In genomic region chr14:95269493-95269892, GRCh38 we compare ENCODE assay signal across 23 cellular contexts. TPM values are rescaled to one million over a fixed set of nuclear protein-coding genes. Genes with fewer than 3 reads are reported as not detected.
DNase-seq lines count a peak whose midpoint lies in the region; ATAC-seq, FAIRE-seq and TF ChIP-seq lines count a peak whose summit lies in the region.
"Had no signal": no experiment of that assay in that cellular context is flagged by ENCODE, and none has a peak within 500 bp of the region (broad histone marks: within the 10 kb centered on the region; RNA-seq: fewer than 3 reads in every experiment).

No MANE protein-coding gene starts in this region.

- H4K5ac ChIP-seq in H1 (ENCODE audit: insufficient read length, low read depth, low read length) = no peak overlapping the region

- H3K9me3 ChIP-seq in BLaER1 = peaks cover 3% of the 10 kb centered on the region; the same call in 1 of the 2 replicates
- no peaks in the 10 kb centered on the region for H3K9me3 ChIP-seq in Karpas-422 (ENCODE audit: low read length)
- H3K9me3 ChIP-seq in H1 (ENCODE audit: insufficient read depth in 2 of 2, low read depth in 1 of 2, low read length in 1 of 2) = no peaks in the 10 kb centered on the region
- H3K9me3 ChIP-seq in neuronal stem cell (replicated peaks in 1 of 2; ENCODE audit: control insufficient read depth in 2 of 2, insufficient read depth in 1 of 2, low read depth in 1 of 2, low read length in 2 of 2) = no peaks in the 10 kb centered on the region
- no peaks in the 10 kb centered on the region for H3K9me3 ChIP-seq in effector memory CD4-positive, alpha-beta T cell (ENCODE audit: control insufficient read depth, low read length)
- H3K9me3 ChIP-seq: HAP-1 had no signal

- H3K9ac ChIP-seq in BLaER1 = no peak overlapping the region
- H3K9ac ChIP-seq in Karpas-422 (ENCODE audit: low read length) = peak overlapping the region; percentile 45
- H3K9ac ChIP-seq in H1 (replicated peaks in 1 of 4; ENCODE audit: extremely low read depth in 1 of 4, low read depth in 3 of 4, low read length in 3 of 4) = no peak overlapping the region
- H3K9ac ChIP-seq in neuronal stem cell (ENCODE audit: low read depth, low read length, poor library complexity) = no peak overlapping the region
- H3K9ac ChIP-seq: KMS-11 had no signal

- no peak overlapping the region for H2BK20ac ChIP-seq in H1 (ENCODE audit: low read length)

- H2AFZ ChIP-seq in Karpas-422 (ENCODE audit: low read length) = peak overlapping the region; percentile 5; the same call in 1 of the 2 replicates
- H2AFZ ChIP-seq in H1 (ENCODE audit: low read length) = no peak overlapping the region
- H2AFZ ChIP-seq in neuronal stem cell (ENCODE audit: low read length) = no peak overlapping the region

- CTCF ChIA-PET in H1 (lab: Charles Lee; ENCODE audit: partially characterized antibody) = interaction anchor here (0.6 to 1.4 kb wide), 3 partner anchors 87 to 131 kb away, joined by 3 to 5 read pairs (median 3); no protein-coding TSS in a partner anchor

- H3K14ac ChIP-seq in H1 (ENCODE audit: insufficient read length) (no peak overlapping the region), neuronal stem cell (ENCODE audit: low read length) (no peak overlapping the region)

- H3K18ac ChIP-seq in H1 (ENCODE audit: extremely low read depth, low read length) (no peak overlapping the region), neuronal stem cell (ENCODE audit: low read length) (peak overlapping the region; percentile 35)

- H3K4me3 ChIP-seq in BLaER1 (no peak overlapping the region), Karpas-422 (ENCODE audit: low read length) (peak overlapping the region; percentile 2; the same call in 1 of the 2 replicates), H1 (ENCODE audit: extremely low read depth in 1 of 4, insufficient read depth in 2 of 4, low read depth in 3 of 4, low read length in 4 of 4) (no peak overlapping the region), neuronal stem cell (ENCODE audit: low read length in 2 of 2) (no peak overlapping the region)
- H3K4me3 ChIP-seq in effector memory CD4-positive, alpha-beta T cell (ENCODE audit: insufficient read depth, low read depth, low read length, poor library complexity, severe bottlenecking) = no peak overlapping the region
- H3K4me3 ChIP-seq: A549, HAP-1, SK-N-MC had no signal

- H2BK5ac ChIP-seq in H1 (ENCODE audit: low read depth, low read length) = no peak overlapping the region
- peak overlapping the region; percentile 55 for H2BK5ac ChIP-seq in neuronal stem cell (ENCODE audit: low read length)

- no peak for TF ChIP-seq CTCF in H1 (IDR thresholded peaks at IDR 0.05; ENCODE audit: control extremely low read depth in 1 of 3, insufficient read depth in 1 of 3, low read depth in 1 of 3, low read length in 3 of 3)

- H3K4me2 ChIP-seq in BLaER1 (0 out of 2 replicates have a peak overlapping the region, but pooled peaks have one; percentile 33), Karpas-422 (ENCODE audit: low read depth, low read length, poor library complexity, severe bottlenecking) (peak overlapping the region; percentile 54), H1 (ENCODE audit: insufficient read depth in 1 of 2, low read depth in 2 of 2, low read length in 2 of 2) (no peak overlapping the region), neuronal stem cell (ENCODE audit: insufficient read depth, low read length, poor library complexity, severe bottlenecking) (no peak overlapping the region)
- H3K4me2 ChIP-seq: A549, KMS-11 had no signal

- no peak for TF ChIP-seq POLR2A in H1 (IDR thresholded peaks at IDR 0.05; ENCODE audit: control extremely low read depth in 1 of 2, low read depth in 2 of 2, low read length in 2 of 2)

- H3K4ac ChIP-seq in H1 (replicated peaks; ENCODE audit: insufficient read length, low read depth, low read length) (no peak overlapping the region), neuronal stem cell (ENCODE audit: low read length) (no peak overlapping the region)

- no peaks in the 10 kb centered on the region for H3K23me2 ChIP-seq in H1 (ENCODE audit: low read depth, low read length)

- no peak for ATAC-seq in HG03460 (IDR thresholded peaks at IDR 0.05; ENCODE audit: unreplicated experiment)
- ATAC-seq: A549 had no signal

- H3K9me2 ChIP-seq in Karpas-422 (replicated peaks; ENCODE audit: insufficient read depth, low read length) = no peaks in the 10 kb centered on the region

- H3K27ac ChIP-seq in BLaER1 = no peak overlapping the region
- H3K27ac ChIP-seq in Karpas-422 (ENCODE audit: low read length) = peak overlapping the region; percentile 99
- H3K27ac ChIP-seq in H1 (ENCODE audit: low read depth, low read length) = no peak overlapping the region
- no peak overlapping the region for H3K27ac ChIP-seq in neuronal stem cell (replicated peaks; ENCODE audit: low read length)
- H3K27ac ChIP-seq in effector memory CD4-positive, alpha-beta T cell (ENCODE audit: insufficient read depth, low read length, poor library complexity, severe bottlenecking) = no peak overlapping the region
- H3K27ac ChIP-seq: KMS-11, SK-N-MC had no signal

- no peaks in the 10 kb centered on the region for H3K36me3 ChIP-seq in BLaER1
- no peaks in the 10 kb centered on the region for H3K36me3 ChIP-seq in Karpas-422 (ENCODE audit: insufficient read depth, low read length)
- no peaks in the 10 kb centered on the region for H3K36me3 ChIP-seq in H1 (ENCODE audit: control insufficient read depth in 2 of 4, insufficient read depth in 4 of 4, low read length in 3 of 4)
- H3K36me3 ChIP-seq in neuronal stem cell (replicated peaks in 1 of 2; ENCODE audit: control insufficient read depth in 2 of 2, insufficient read depth in 2 of 2, low read length in 2 of 2) = no peaks in the 10 kb centered on the region
- no peaks in the 10 kb centered on the region for H3K36me3 ChIP-seq in effector memory CD4-positive, alpha-beta T cell (ENCODE audit: control insufficient read depth, insufficient read depth, low read length)
- H3K36me3 ChIP-seq: HAP-1 had no signal

- peaks cover 46% of the 10 kb centered on the region for H3K4me1 ChIP-seq in BLaER1
- peaks cover 100% of the 10 kb centered on the region for H3K4me1 ChIP-seq in Karpas-422 (ENCODE audit: low read length)
- peaks cover 0 to 4% (median 0%) of the 10 kb centered on the region in 4 experiments; a peak in 2 of 7 replicates for H3K4me1 ChIP-seq in H1 (replicated peaks in 1 of 4; ENCODE audit: control insufficient read depth in 3 of 4, insufficient read depth in 4 of 4, low read length in 3 of 4)
- H3K4me1 ChIP-seq in neuronal stem cell (ENCODE audit: control insufficient read depth in 2 of 2, insufficient read depth in 1 of 2, low read depth in 1 of 2, low read length in 2 of 2) = peaks cover 0 to 9% of the 10 kb centered on the region in 2 donors
- H3K4me1 ChIP-seq in effector memory CD4-positive, alpha-beta T cell (ENCODE audit: control insufficient read depth, insufficient read depth, low read length, poor library complexity, severe bottlenecking) = peaks cover 3% of the 10 kb centered on the region
- H3K4me1 ChIP-seq: HAP-1 had no signal

- no peaks in the 10 kb centered on the region for H4K20me1 ChIP-seq in BLaER1
- no peaks in the 10 kb centered on the region for H4K20me1 ChIP-seq in Karpas-422 (ENCODE audit: insufficient read depth, low read depth, low read length)
- H4K20me1 ChIP-seq in H1 (replicated peaks in 1 of 2; ENCODE audit: control insufficient read depth in 1 of 2, insufficient read depth in 2 of 2, low read length in 2 of 2) = no peaks in the 10 kb centered on the region

- no peak for TF ChIP-seq RAD21 in H1 (IDR thresholded peaks at IDR 0.05 in 1 of 2, conservative IDR thresholded peaks at IDR 0.05 in 1 of 2; ENCODE audit: low read depth in 2 of 2, low read length in 2 of 2)

- WGBS in H1 (ENCODE audit: extremely low coverage in 1 of 2, insufficient coverage in 1 of 2, insufficient read length in 1 of 2, insufficient replicate concordance in 2 of 2, low coverage in 1 of 2, low lambda C conversion rate in 2 of 2, missing lambda C conversion rate in 1 of 2), 2 experiments = 95% methylated on average over 2 of the region's 2 CpGs; no CpG with 5 or more reads in 1 of the 2 experiments
- no CpG with 5 or more reads among the region's 2 CpGs for WGBS in neuronal stem cell (ENCODE audit: extremely low coverage in 2 of 2, insufficient read length in 2 of 2, insufficient replicate concordance in 1 of 2), 2 donors

- H2BK15ac ChIP-seq in H1 (ENCODE audit: low read length) (0 out of 2 replicates have a peak overlapping the region, but pooled peaks have one; percentile 36), neuronal stem cell (ENCODE audit: low read length) (no peak overlapping the region)

- H3K23ac ChIP-seq in H1 (ENCODE audit: insufficient read length) (no peak overlapping the region), neuronal stem cell (ENCODE audit: low read depth, low read length, poor library complexity) (no peak overlapping the region)

- H4K8ac ChIP-seq in H1 (ENCODE audit: extremely low read depth, insufficient read depth, low read length) (no peak overlapping the region), neuronal stem cell (ENCODE audit: low read depth, low read length) (no peak overlapping the region)

- no peak overlapping the region for H4K91ac ChIP-seq in H1 (replicated peaks; ENCODE audit: insufficient read length, low read length)
- H4K91ac ChIP-seq in neuronal stem cell (ENCODE audit: low read depth, low read length, poor library complexity) = no peak overlapping the region

- DNase-seq in Karpas-422 (peak; percentile 52), H1 (ENCODE audit: low read depth in 1 of 2, low spot score in 2 of 2) (no peak), neuronal stem cell (ENCODE audit: low spot score) (no peak), HuH-7.5 (ENCODE audit: low spot score) (no peak)
- DNase-seq in effector memory CD4-positive, alpha-beta T cell = no peak
- DNase-seq in central memory CD4-positive, alpha-beta T cell = no peak
- DNase-seq: DMS53, GDM1, IMR-90, MV-4-11, NCI-H1105 treated with DMSO at 0.1 percent for 48 hours, NCI-H1694, NCI-H2081 treated with DMSO at 0.1 percent for 48 hours, NCI-H2171 treated with DMSO at 0.1 percent for 48 hours, NCI-H524 treated with DMSO at 0.1 percent for 48 hours, SHP77 treated with DMSO at 0.1 percent for 48 hours had no signal

- no peak overlapping the region for H2BK12ac ChIP-seq in H1 (ENCODE audit: low read depth, low read length)
- H2BK12ac ChIP-seq in neuronal stem cell (ENCODE audit: low read length) = no peak overlapping the region

- H3K79me2 ChIP-seq in Karpas-422 (ENCODE audit: low read length) (peaks cover 40% of the 10 kb centered on the region), H1 (ENCODE audit: control insufficient read depth in 1 of 2, insufficient read depth in 2 of 2, low read length in 2 of 2) (no peaks in the 10 kb centered on the region)

- no peak for FAIRE-seq in H1 (lab: Jason Lieb, UNC)
- FAIRE-seq: A549, D721Med had no signal

- H2BK120ac ChIP-seq in H1 (replicated peaks; ENCODE audit: low read depth, low read length) (no peak overlapping the region), neuronal stem cell (ENCODE audit: low read depth, low read length) (no peak overlapping the region)

- no peak overlapping the region for H3K56ac ChIP-seq in H1 (replicated peaks; ENCODE audit: insufficient read length, low read depth, low read length)

- H3K79me1 ChIP-seq in H1 (ENCODE audit: low read depth, low read length) (no peaks in the 10 kb centered on the region), neuronal stem cell (ENCODE audit: low read depth, low read length) (no peaks in the 10 kb centered on the region)

- TF ChIP-seq EP300 in H1 (IDR thresholded peaks at IDR 0.05; ENCODE audit: borderline replicate concordance in 1 of 2, low read depth in 2 of 2, low read length in 2 of 2) = no peak

- POLR2A ChIA-PET in H1 (lab: Charles Lee; ENCODE audit: partially characterized antibody) = interaction anchor here (0.6 kb wide), 1 partner anchor 113 kb away, joined by 3 read pairs; no protein-coding TSS in a partner anchor

- H2AK5ac ChIP-seq in H1 (ENCODE audit: low read depth, low read length) = no peak overlapping the region
- peak overlapping the region; percentile 90 for H2AK5ac ChIP-seq in neuronal stem cell (ENCODE audit: low read depth, low read length)

- no peaks in the 10 kb centered on the region for H3K27me3 ChIP-seq in BLaER1
- H3K27me3 ChIP-seq in Karpas-422 (ENCODE audit: low read length) = no peaks in the 10 kb centered on the region
- no peaks in the 10 kb centered on the region for H3K27me3 ChIP-seq in H1 (replicated peaks in 1 of 4; ENCODE audit: control insufficient read depth in 3 of 4, extremely low read depth in 1 of 4, insufficient read depth in 3 of 4, low read length in 3 of 4)
- no peaks in the 10 kb centered on the region for H3K27me3 ChIP-seq in neuronal stem cell (ENCODE audit: control insufficient read depth in 3 of 3, insufficient read depth in 3 of 3, low read depth in 1 of 3, low read length in 3 of 3)
- no peaks in the 10 kb centered on the region for H3K27me3 ChIP-seq in effector memory CD4-positive, alpha-beta T cell (replicated peaks; ENCODE audit: control insufficient read depth, insufficient read depth, low read length, poor library complexity, severe bottlenecking)

RNA-seq across cellular contexts. Expression of gene CLMN, which starts 50.2 kb away (rescaled TPM):
- total RNA-seq in Karpas-422 (2014; rRNA removed; shearing (Covaris generic); ENCODE audit: low replicate concordance) = 40.1 and 56.1 TPM in 2 replicates
- total RNA-seq in H1 (2021; fragmentation: NEBNext Ultra II Directional; extraction: Animal tissue kit (Norgen Biotek cat#: 25700)) = 7.6 and 8.2 TPM in 2 replicates
- polyA plus RNA-seq in H1 (2011; rRNA removed) = 1.4 and 1.6 TPM in 2 replicates
- polyA plus RNA-seq in H1 (2011; cell fraction: cytosol; rRNA removed) = 2.3 TPM
- polyA plus RNA-seq in H1 (2011; cell fraction: nucleus; rRNA removed) = 5.6 TPM
- 3.4 to 4.8 TPM (median 4.7 TPM) in 4 replicates for polyA plus RNA-seq in H1 (2012, experiment 1 of 2)
- 1.5 TPM for polyA plus RNA-seq in H1 (2012, experiment 2 of 2)
- polyA plus RNA-seq in H1 (2013, experiment 1 of 2) = 3.2 TPM
- polyA plus RNA-seq in H1 (2013, experiment 2 of 2) = 3.0 TPM
- polyA minus RNA-seq in H1 (2011; rRNA and poly(A)+ RNA removed) = 3.8 and 9.6 TPM in 2 replicates
- polyA minus RNA-seq in H1 (2011; cell fraction: cytosol; rRNA and poly(A)+ RNA removed) = 2.9 TPM
- 5.8 TPM for polyA minus RNA-seq in H1 (2011; cell fraction: nucleus; rRNA and poly(A)+ RNA removed)
- 7.4 TPM for polyA plus RNA-seq in neuronal stem cell (2013, experiment 1 of 2)
- 7.1 TPM for polyA plus RNA-seq in neuronal stem cell (2013, experiment 2 of 2)

Comparison
In these comparisons a context has a peak if more than half of its experiments do, and no peak if none do; other contexts are left out.
1. H3K4me2 ChIP-seq: peak in BLaER1 (single experiment) and Karpas-422 (single experiment); none in H1 (0 of 2) and neuronal stem cell (single experiment).